ENCODE assay signal across 1 cellular context in genomic region chr22:43151251-43152000, GRCh38.
TF ChIP-seq lines count a peak whose summit lies in the region.

Gene TSPO (plus strand): TSS chr22:43151559. CDS start chr22:43159239, 7,680 bp downstream.

TF ChIP-seq in K562, 482 proteins besides CTCF, POLR2A, EP300 and RAD21 (continued from another document and continues in another):
- TF ChIP-seq CREB3 (tag; conservative IDR thresholded peaks at IDR 0.05; ENCODE audit: low read depth) = no peak
- TF ChIP-seq, protein P1, sequence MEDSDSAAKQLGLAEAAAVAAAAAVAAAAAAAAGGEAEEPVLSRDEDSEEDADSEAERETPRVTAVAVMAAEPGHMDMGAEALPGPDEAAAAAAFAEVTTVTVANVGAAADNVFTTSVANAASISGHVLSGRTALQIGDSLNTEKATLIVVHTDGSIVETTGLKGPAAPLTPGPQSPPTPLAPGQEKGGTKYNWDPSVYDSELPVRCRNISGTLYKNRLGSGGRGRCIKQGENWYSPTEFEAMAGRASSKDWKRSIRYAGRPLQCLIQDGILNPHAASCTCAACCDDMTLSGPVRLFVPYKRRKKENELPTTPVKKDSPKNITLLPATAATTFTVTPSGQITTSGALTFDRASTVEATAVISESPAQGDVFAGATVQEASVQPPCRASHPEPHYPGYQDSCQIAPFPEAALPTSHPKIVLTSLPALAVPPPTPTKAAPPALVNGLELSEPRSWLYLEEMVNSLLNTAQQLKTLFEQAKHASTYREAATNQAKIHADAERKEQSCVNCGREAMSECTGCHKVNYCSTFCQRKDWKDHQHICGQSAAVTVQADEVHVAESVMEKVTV (CRISPR knock-in tag; IDR thresholded peaks at IDR 0.05) = no peak
- TF ChIP-seq DMBX1 (CRISPR knock-in tag; IDR thresholded peaks at IDR 0.05; ENCODE audit: borderline replicate concordance) = 0 out of 2 replicates have a peak, but pooled peaks have one; percentile 41
- TF ChIP-seq TRIM28 (IDR thresholded peaks at IDR 0.05) = no peak
- no peak for TF ChIP-seq MTF1 (CRISPR knock-in tag; IDR thresholded peaks at IDR 0.05; ENCODE audit: borderline replicate concordance)
- no peak for TF ChIP-seq ZNF77 (CRISPR knock-in tag; IDR thresholded peaks at IDR 0.05)
- TF ChIP-seq MAFG (tag; conservative IDR thresholded peaks at IDR 0.05) = no peak
- no peak for TF ChIP-seq TEAD4 (IDR thresholded peaks at IDR 0.05; ENCODE audit: low read length)
- no peak for TF ChIP-seq TEAD4 (CRISPR knock-in tag; IDR thresholded peaks at IDR 0.05; ENCODE audit: borderline replicate concordance)
- TF ChIP-seq ZNF780A (CRISPR knock-in tag; IDR thresholded peaks at IDR 0.05) = no peak
- TF ChIP-seq ASH1L (IDR thresholded peaks at IDR 0.05; ENCODE audit: borderline replicate concordance, low read depth, partially characterized antibody) = no peak
- TF ChIP-seq ZBTB34 (CRISPR knock-in tag; IDR thresholded peaks at IDR 0.05) = no peak
- TF ChIP-seq KAT8 (IDR thresholded peaks at IDR 0.05; ENCODE audit: low read depth) = no peak
- no peak for TF ChIP-seq MTA3 (IDR thresholded peaks at IDR 0.05; ENCODE audit: borderline replicate concordance)
- TF ChIP-seq RFX1 (IDR thresholded peaks at IDR 0.05) = no peak
- TF ChIP-seq GTF2E2 (tag; IDR thresholded peaks at IDR 0.05) = no peak
- TF ChIP-seq ZBTB17 (CRISPR knock-in tag; IDR thresholded peaks at IDR 0.05) = no peak
- TF ChIP-seq ARHGAP35 (IDR thresholded peaks at IDR 0.05; ENCODE audit: partially characterized antibody) = no peak
- TF ChIP-seq TAF9B (IDR thresholded peaks at IDR 0.05; ENCODE audit: partially characterized antibody) = no peak
- TF ChIP-seq YY1 (IDR thresholded peaks at IDR 0.05; ENCODE audit: borderline replicate concordance in 1 of 3, control insufficient read depth in 1 of 3, extremely low read depth in 1 of 3, insufficient read depth in 3 of 3, insufficient read length in 1 of 3, insufficient replicate concordance in 2 of 3, low read depth in 1 of 3, low read length in 2 of 3) = no peak
- TF ChIP-seq HDAC1 (IDR thresholded peaks at IDR 0.05) = no peak
- no peak for TF ChIP-seq ZNF445 (CRISPR knock-in tag; IDR thresholded peaks at IDR 0.05; ENCODE audit: low read depth)
- no peak for TF ChIP-seq PHB2 (IDR thresholded peaks at IDR 0.05; ENCODE audit: low read depth)
- TF ChIP-seq ZNF586 (CRISPR knock-in tag; conservative IDR thresholded peaks at IDR 0.05) = no peak
- TF ChIP-seq TFE3 (CRISPR knock-in tag; IDR thresholded peaks at IDR 0.05) = no peak
- TF ChIP-seq SIN3B (IDR thresholded peaks at IDR 0.05; ENCODE audit: low read depth) = 0 out of 2 replicates have a peak, but pooled peaks have one; percentile 19
- no peak for TF ChIP-seq TAL1 (IDR thresholded peaks at IDR 0.05)
- no peak for TF ChIP-seq GATAD2A (IDR thresholded peaks at IDR 0.05)
- TF ChIP-seq U2AF2 (optimal IDR thresholded peaks at IDR 0.05; ENCODE audit: low read depth, low read length) = no peak
- TF ChIP-seq, protein P2, sequence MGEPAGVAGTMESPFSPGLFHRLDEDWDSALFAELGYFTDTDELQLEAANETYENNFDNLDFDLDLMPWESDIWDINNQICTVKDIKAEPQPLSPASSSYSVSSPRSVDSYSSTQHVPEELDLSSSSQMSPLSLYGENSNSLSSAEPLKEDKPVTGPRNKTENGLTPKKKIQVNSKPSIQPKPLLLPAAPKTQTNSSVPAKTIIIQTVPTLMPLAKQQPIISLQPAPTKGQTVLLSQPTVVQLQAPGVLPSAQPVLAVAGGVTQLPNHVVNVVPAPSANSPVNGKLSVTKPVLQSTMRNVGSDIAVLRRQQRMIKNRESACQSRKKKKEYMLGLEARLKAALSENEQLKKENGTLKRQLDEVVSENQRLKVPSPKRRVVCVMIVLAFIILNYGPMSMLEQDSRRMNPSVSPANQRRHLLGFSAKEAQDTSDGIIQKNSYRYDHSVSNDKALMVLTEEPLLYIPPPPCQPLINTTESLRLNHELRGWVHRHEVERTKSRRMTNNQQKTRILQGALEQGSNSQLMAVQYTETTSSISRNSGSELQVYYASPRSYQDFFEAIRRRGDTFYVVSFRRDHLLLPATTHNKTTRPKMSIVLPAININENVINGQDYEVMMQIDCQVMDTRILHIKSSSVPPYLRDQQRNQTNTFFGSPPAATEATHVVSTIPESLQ (CRISPR knock-in tag; IDR thresholded peaks at IDR 0.05) = peak; percentile 92
- TF ChIP-seq SP1 (CRISPR knock-in tag; IDR thresholded peaks at IDR 0.05) = no peak
- TF ChIP-seq, protein P3, sequence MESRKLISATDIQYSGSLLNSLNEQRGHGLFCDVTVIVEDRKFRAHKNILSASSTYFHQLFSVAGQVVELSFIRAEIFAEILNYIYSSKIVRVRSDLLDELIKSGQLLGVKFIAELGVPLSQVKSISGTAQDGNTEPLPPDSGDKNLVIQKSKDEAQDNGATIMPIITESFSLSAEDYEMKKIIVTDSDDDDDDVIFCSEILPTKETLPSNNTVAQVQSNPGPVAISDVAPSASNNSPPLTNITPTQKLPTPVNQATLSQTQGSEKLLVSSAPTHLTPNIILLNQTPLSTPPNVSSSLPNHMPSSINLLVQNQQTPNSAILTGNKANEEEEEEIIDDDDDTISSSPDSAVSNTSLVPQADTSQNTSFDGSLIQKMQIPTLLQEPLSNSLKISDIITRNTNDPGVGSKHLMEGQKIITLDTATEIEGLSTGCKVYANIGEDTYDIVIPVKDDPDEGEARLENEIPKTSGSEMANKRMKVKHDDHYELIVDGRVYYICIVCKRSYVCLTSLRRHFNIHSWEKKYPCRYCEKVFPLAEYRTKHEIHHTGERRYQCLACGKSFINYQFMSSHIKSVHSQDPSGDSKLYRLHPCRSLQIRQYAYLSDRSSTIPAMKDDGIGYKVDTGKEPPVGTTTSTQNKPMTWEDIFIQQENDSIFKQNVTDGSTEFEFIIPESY (CRISPR knock-in tag; IDR thresholded peaks at IDR 0.05) = peak; percentile 28; the same call in 1 of the 2 replicates
- TF ChIP-seq CEBPG (CRISPR knock-in tag; IDR thresholded peaks at IDR 0.05) = no peak
- no peak for TF ChIP-seq CEBPG (tag; conservative IDR thresholded peaks at IDR 0.05 in 1 of 2, IDR thresholded peaks at IDR 0.05 in 1 of 2)
- no peak for TF ChIP-seq CBX5 (IDR thresholded peaks at IDR 0.05; ENCODE audit: borderline replicate concordance, low read depth)
- TF ChIP-seq RBM34 (IDR thresholded peaks at IDR 0.05; ENCODE audit: borderline replicate concordance, insufficient read depth, low read length) = no peak
- TF ChIP-seq MTA2 (IDR thresholded peaks at IDR 0.05; ENCODE audit: low read depth) = no peak
- TF ChIP-seq ZNF165 (CRISPR knock-in tag; IDR thresholded peaks at IDR 0.05; ENCODE audit: borderline replicate concordance) = no peak
- no peak for TF ChIP-seq STAT5B (CRISPR knock-in tag; IDR thresholded peaks at IDR 0.05)
- TF ChIP-seq ETV5 (CRISPR knock-in tag; IDR thresholded peaks at IDR 0.05; ENCODE audit: low read depth) = no peak
- TF ChIP-seq ZNF274 (IDR thresholded peaks at IDR 0.05; ENCODE audit: borderline replicate concordance, low read depth, low read length) = no peak
- TF ChIP-seq POLR2H (tag; IDR thresholded peaks at IDR 0.05; ENCODE audit: low read depth) = no peak
- no peak for TF ChIP-seq TARDBP (IDR thresholded peaks at IDR 0.05)
- TF ChIP-seq, protein P4, sequence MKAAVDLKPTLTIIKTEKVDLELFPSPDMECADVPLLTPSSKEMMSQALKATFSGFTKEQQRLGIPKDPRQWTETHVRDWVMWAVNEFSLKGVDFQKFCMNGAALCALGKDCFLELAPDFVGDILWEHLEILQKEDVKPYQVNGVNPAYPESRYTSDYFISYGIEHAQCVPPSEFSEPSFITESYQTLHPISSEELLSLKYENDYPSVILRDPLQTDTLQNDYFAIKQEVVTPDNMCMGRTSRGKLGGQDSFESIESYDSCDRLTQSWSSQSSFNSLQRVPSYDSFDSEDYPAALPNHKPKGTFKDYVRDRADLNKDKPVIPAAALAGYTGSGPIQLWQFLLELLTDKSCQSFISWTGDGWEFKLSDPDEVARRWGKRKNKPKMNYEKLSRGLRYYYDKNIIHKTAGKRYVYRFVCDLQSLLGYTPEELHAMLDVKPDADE (conservative IDR thresholded peaks at IDR 0.05; ENCODE audit: control insufficient read depth, low read depth, low read length) = 0 out of 2 replicates have a peak, but pooled peaks have one; percentile 26
- TF ChIP-seq E2F4 (CRISPR knock-in tag; IDR thresholded peaks at IDR 0.05; ENCODE audit: low read depth) = no peak
- no peak for TF ChIP-seq C11orf30 (IDR thresholded peaks at IDR 0.05; ENCODE audit: low read depth)
- TF ChIP-seq, protein P5, sequence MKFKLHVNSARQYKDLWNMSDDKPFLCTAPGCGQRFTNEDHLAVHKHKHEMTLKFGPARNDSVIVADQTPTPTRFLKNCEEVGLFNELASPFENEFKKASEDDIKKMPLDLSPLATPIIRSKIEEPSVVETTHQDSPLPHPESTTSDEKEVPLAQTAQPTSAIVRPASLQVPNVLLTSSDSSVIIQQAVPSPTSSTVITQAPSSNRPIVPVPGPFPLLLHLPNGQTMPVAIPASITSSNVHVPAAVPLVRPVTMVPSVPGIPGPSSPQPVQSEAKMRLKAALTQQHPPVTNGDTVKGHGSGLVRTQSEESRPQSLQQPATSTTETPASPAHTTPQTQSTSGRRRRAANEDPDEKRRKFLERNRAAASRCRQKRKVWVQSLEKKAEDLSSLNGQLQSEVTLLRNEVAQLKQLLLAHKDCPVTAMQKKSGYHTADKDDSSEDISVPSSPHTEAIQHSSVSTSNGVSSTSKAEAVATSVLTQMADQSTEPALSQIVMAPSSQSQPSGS (CRISPR knock-in tag; IDR thresholded peaks at IDR 0.05) = no peak
- TF ChIP-seq RBM22 (IDR thresholded peaks at IDR 0.05; ENCODE audit: low read depth, low read length, poor library complexity, severe bottlenecking) = no peak
- no peak for TF ChIP-seq ZSCAN29 (IDR thresholded peaks at IDR 0.05)
- no peak for TF ChIP-seq ZNF174 (CRISPR knock-in tag; IDR thresholded peaks at IDR 0.05)
- TF ChIP-seq ZNF830 (CRISPR knock-in tag; IDR thresholded peaks at IDR 0.05) = no peak
- no peak for TF ChIP-seq GATA2 (CRISPR knock-in tag; IDR thresholded peaks at IDR 0.05)
- TF ChIP-seq HDAC3 (IDR thresholded peaks at IDR 0.05; ENCODE audit: borderline replicate concordance, partially characterized antibody) = no peak
- TF ChIP-seq SMAD4 (CRISPR knock-in tag; conservative IDR thresholded peaks at IDR 0.05) = peak; percentile 41
- no peak for TF ChIP-seq SMAD2 (IDR thresholded peaks at IDR 0.05; ENCODE audit: low read depth, low read length)
- no peak for TF ChIP-seq PHTF2 (CRISPR knock-in tag; IDR thresholded peaks at IDR 0.05)
- no peak for TF ChIP-seq ZNF398 (CRISPR knock-in tag; IDR thresholded peaks at IDR 0.05)
- no peak for TF ChIP-seq RBM17 (IDR thresholded peaks at IDR 0.05; ENCODE audit: borderline replicate concordance, low read depth, low read length)
